Comparison of ENCODE assay signal across 12 cellular contexts in the genomic region with DNA sequence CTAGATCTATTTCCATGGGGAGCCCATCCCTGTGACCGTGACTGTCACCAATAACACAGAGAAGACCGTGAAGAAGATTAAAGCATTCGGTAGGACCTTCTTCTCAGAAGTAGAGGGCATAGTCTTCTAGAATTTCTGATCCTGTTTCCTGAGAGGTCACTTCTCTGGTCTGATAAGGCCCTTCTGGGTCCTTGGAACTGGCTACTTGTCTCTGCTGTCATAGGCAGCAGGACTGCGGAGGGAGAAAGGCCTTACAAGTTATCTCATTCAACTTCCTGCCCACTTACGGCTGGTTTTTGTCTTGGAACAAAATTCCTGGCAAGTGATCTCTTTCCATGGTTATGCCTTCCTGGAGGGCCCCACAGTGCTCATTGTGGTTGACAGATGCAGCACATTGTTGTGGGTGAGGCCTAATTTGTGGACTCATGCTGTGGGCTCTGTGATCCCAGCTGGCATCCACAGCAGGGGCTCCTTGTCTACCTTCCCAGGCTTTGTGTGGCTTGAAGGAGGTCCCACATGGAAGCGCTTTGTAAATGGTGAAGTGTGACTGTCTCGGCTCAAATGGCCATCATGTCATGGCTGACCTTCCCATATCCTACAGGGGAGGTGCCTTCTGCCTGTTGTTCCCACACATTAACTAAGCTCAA. TPM values are rescaled to one million over a fixed set of nuclear protein-coding genes. Genes with fewer than 3 reads are reported as not detected.
DNase-seq lines count a peak whose midpoint lies in the region; ATAC-seq and TF ChIP-seq lines count a peak whose summit lies in the region.
"Had no signal": no experiment of that assay in that cellular context is flagged by ENCODE, and none has a peak within 500 bp of the region (broad histone marks: within the 10 kb centered on the region; RNA-seq: fewer than 3 reads in every experiment).

No MANE protein-coding gene starts in this region.

- no peak for ATAC-seq in naive B cell (ENCODE audit: low read depth in 2 of 2)
- ATAC-seq in GM21390 (IDR thresholded peaks at IDR 0.05; ENCODE audit: unreplicated experiment) = no peak
- ATAC-seq: upper lobe of right lung had no signal

- no peaks in the 10 kb centered on the region for H3K27me3 Mint-ChIP-seq in naive B cell

- H3K9me3 ChIP-seq in adipocyte (ENCODE audit: control insufficient read depth, low read length) = no peaks in the 10 kb centered on the region
- H3K9me3 ChIP-seq in esophagus squamous epithelium = no peaks in the 10 kb centered on the region
- H3K9me3 ChIP-seq: upper lobe of right lung had no signal

- H3K27ac Mint-ChIP-seq in naive B cell = peak overlapping the region; percentile 85 to 100 (median 96)
- H3K27ac Mint-ChIP-seq: activated T-helper 2 cell treated with anti-CD3 and anti-CD28 coated beads, Interferon-gamma antibody, Interleukin-2, Interleukin-4, amounts not matched to agents 10 μg/mL and 5 μg/mL and 100 μg/mL, durations not matched to agents 14 hours and 24 hours and 36 hours had no signal

- H3K27ac ChIP-seq in esophagus squamous epithelium = no peak overlapping the region
- H3K27ac ChIP-seq: upper lobe of right lung had no signal

- H3K36me3 Mint-ChIP-seq in naive B cell = no peaks in the 10 kb centered on the region

- 69 to 83% methylated on average over 6 to 7 of the region's 7 CpGs for WGBS in esophagus squamous epithelium, 2 donors

- H3K4me3 ChIP-seq in adipocyte (ENCODE audit: low read length) (no peak overlapping the region), esophagus squamous epithelium (no peak overlapping the region)
- H3K4me3 ChIP-seq: upper lobe of right lung had no signal

- DNase-seq in Daoy (ENCODE audit: low read depth) (peak; percentile 89), NCI-H1694 (lab: John Stamatoyannopoulos, UW) (peak; percentile 69), adipocyte (ENCODE audit: low read depth) (peak; percentile 7), naive B cell (no peak), activated gamma-delta T cell (lab: John Stamatoyannopoulos, UW) (no peak), esophagus squamous epithelium (lab: John Stamatoyannopoulos, UW) (no peak)
- no peak for DNase-seq in stimulated activated CD4-positive, alpha-beta T cell treated with anti-CD3 and anti-CD28 coated beads, Interleukin-15, amount 100 ng/mL, for 24 hours
- DNase-seq: NCI-H82, nucleus accumbens, upper lobe of right lung had no signal

- H3K9me3 Mint-ChIP-seq in naive B cell = peaks cover 0 to 3% (median 0%) of the 10 kb centered on the region in 7 donors
- H3K9me3 Mint-ChIP-seq: activated T-helper 2 cell treated with anti-CD3 and anti-CD28 coated beads, Interferon-gamma antibody, Interleukin-2, Interleukin-4, amounts not matched to agents 10 μg/mL and 5 μg/mL and 100 μg/mL, durations not matched to agents 14 hours and 24 hours and 36 hours had no signal

- intact Hi-C loops in esophagus squamous epithelium (cut with DNase I) = no loop called here

- peaks cover 24% of the 10 kb centered on the region for H3K27me3 ChIP-seq in adipocyte (replicated peaks; ENCODE audit: control insufficient read depth, insufficient read depth, low read length)
- peaks cover 0 to 22% (median 0%) of the 10 kb centered on the region in 4 donors for H3K27me3 ChIP-seq in esophagus squamous epithelium
- H3K27me3 ChIP-seq: upper lobe of right lung had no signal

- H3K4me3 Mint-ChIP-seq in naive B cell = peak overlapping the region in 3 of 8 donors; percentile 24 to 72 (median 65)

- H3K4me1 Mint-ChIP-seq in naive B cell = peaks cover 55 to 89% (median 85%) of the 10 kb centered on the region in 3 donors

- no peak overlapping the region for H3K9ac ChIP-seq in adipocyte (ENCODE audit: low read length)

- H3K36me3 ChIP-seq in adipocyte (ENCODE audit: control insufficient read depth, insufficient read depth, low read length, severe bottlenecking) (no peaks in the 10 kb centered on the region), esophagus squamous epithelium (no peaks in the 10 kb centered on the region)
- H3K36me3 ChIP-seq: upper lobe of right lung had no signal

- TF ChIP-seq CTCF in esophagus squamous epithelium (IDR thresholded peaks at IDR 0.05) = no peak

- no peak for TF ChIP-seq POLR2A in esophagus squamous epithelium (IDR thresholded peaks at IDR 0.05)

- H3K4me1 ChIP-seq in adipocyte (ENCODE audit: control insufficient read depth, insufficient read depth, low read length) (no peaks in the 10 kb centered on the region), esophagus squamous epithelium (peaks cover 0 to 5% (median 0%) of the 10 kb centered on the region in 3 donors)
- H3K4me1 ChIP-seq: upper lobe of right lung had no signal

RNA-seq across cellular contexts. Expression of gene SAG, which starts 22.0 kb away (rescaled TPM):
- total RNA-seq in Daoy (2014; rRNA removed; shearing (Covaris generic)) = not detected in 2 replicates
- polyA plus RNA-seq in naive B cell (ENCODE audit: low read depth in 6 of 6) = not detected
- not detected for total RNA-seq in esophagus squamous epithelium
- total RNA-seq: activated T-helper 2 cell treated with anti-CD3 and anti-CD28 coated beads, Interferon-gamma antibody, Interleukin-2, Interleukin-4, amounts not matched to agents 10 μg/mL and 5 μg/mL and 100 μg/mL, durations not matched to agents 14 hours and 24 hours and 36 hours; upper lobe of right lung had no signal

RNA-seq across cellular contexts. Expression of gene DGKD, which starts 24.7 kb away (rescaled TPM):
- 13.5 TPM in 2 replicates for total RNA-seq in Daoy (2014; rRNA removed; shearing (Covaris generic))
- 100 to 1,000 TPM in 1 of 6 donors, 10 to 100 TPM in 5; 38.0 to 111 (median 67.7) TPM for polyA plus RNA-seq in naive B cell (ENCODE audit: low read depth in 6 of 6)
- 10 to 100 TPM in 1 of 4 donors, 1 to 10 TPM in 3; 2.3 to 10.9 (median 4.2) TPM for total RNA-seq in esophagus squamous epithelium

Comparison
In these comparisons a context has a peak if more than half of its experiments do, and no peak if none do; other contexts are left out.
1. DNase-seq: peak in Daoy (single experiment), NCI-H1694 (single experiment) and adipocyte (single experiment); none in naive B cell (single experiment), activated gamma-delta T cell (single experiment), stimulated activated CD4-positive, alpha-beta T cell treated with anti-CD3 and anti-CD28 coated beads, Interleukin-15, amount 100 ng/mL, for 24 hours (single experiment) and esophagus squamous epithelium (single experiment).